ENCODE assay signal across 7 cellular contexts in genomic region chr21:5022254-5022653, GRCh38.
DNase-seq lines count a peak whose midpoint lies in the region; ATAC-seq and TF ChIP-seq lines count a peak whose summit lies in the region.
"Not testable (repeated sequence)": the region's sequence is repeated elsewhere in the genome, so short reads cannot be mapped to it uniquely, and the experiment has no call there.

No MANE protein-coding gene starts in this region.

- not testable (repeated sequence) for H3K36me3 Mint-ChIP-seq in activated T-cell treated with anti-CD3 and anti-CD28 coated beads, Interleukin-2, amount 50 U/mL, for 4 hours (ENCODE audit: insufficient read depth); natural killer cell treated with Interleukin-12 subunit alpha and Interleukin-12 subunit beta and Interleukin-15 and Interleukin-18, amount 100 ng/mL, for 72 hours

- not testable (repeated sequence) for H3K27ac Mint-ChIP-seq in natural killer cell treated with Interleukin-12 subunit alpha and Interleukin-12 subunit beta and Interleukin-15 and Interleukin-18, amount 100 ng/mL, for 72 hours

- not testable (repeated sequence) for H3K36me3 ChIP-seq in heart right ventricle

- not testable (repeated sequence) for H3K27me3 ChIP-seq in heart right ventricle

- not testable (repeated sequence) for H3K4me1 Mint-ChIP-seq in activated T-cell treated with anti-CD3 and anti-CD28 coated beads, Interleukin-2, amount 50 U/mL, for 4 hours (ENCODE audit: low read depth); natural killer cell treated with Interleukin-12 subunit alpha and Interleukin-12 subunit beta and Interleukin-15 and Interleukin-18, amount 100 ng/mL, for 72 hours (ENCODE audit: low read depth in 2 of 2)

- not testable (repeated sequence) for H3K4me3 ChIP-seq in heart right ventricle

- H3K9me3 Mint-ChIP-seq in activated T-cell treated with anti-CD3 and anti-CD28 coated beads, Interleukin-2, amount 50 U/mL, for 4 hours; natural killer cell treated with Interleukin-12 subunit alpha and Interleukin-12 subunit beta and Interleukin-15 and Interleukin-18, amount 100 ng/mL, for 72 hours: not testable (repeated sequence)

- not testable (repeated sequence) for H3K27me3 Mint-ChIP-seq in activated T-cell treated with anti-CD3 and anti-CD28 coated beads, Interleukin-2, amount 50 U/mL, for 4 hours (ENCODE audit: low read depth); natural killer cell treated with Interleukin-12 subunit alpha and Interleukin-12 subunit beta and Interleukin-15 and Interleukin-18, amount 100 ng/mL, for 72 hours

- not testable (repeated sequence) for TF ChIP-seq CTCF in heart right ventricle (IDR thresholded peaks at IDR 0.05)

- not testable (repeated sequence) for H3K9me3 ChIP-seq in heart right ventricle

- not testable (repeated sequence) for H3K27ac ChIP-seq in heart right ventricle

- not testable (repeated sequence) for H3K4me3 Mint-ChIP-seq in activated T-cell treated with anti-CD3 and anti-CD28 coated beads, Interleukin-2, amount 50 U/mL, for 4 hours; natural killer cell treated with Interleukin-12 subunit alpha and Interleukin-12 subunit beta and Interleukin-15 and Interleukin-18, amount 100 ng/mL, for 72 hours

- WGBS in heart right ventricle, 2 donors: no CpG with 5 or more reads among the region's 52 CpGs

- not testable (repeated sequence) for H3K4me1 ChIP-seq in heart right ventricle

- DNase-seq in activated T-cell treated with anti-CD3 and anti-CD28 coated beads, Interleukin-2, amount 50 U/mL, for 4 hours; heart right ventricle; natural killer cell treated with Interleukin-12 subunit alpha and Interleukin-12 subunit beta and Interleukin-15 and Interleukin-18, amount 100 ng/mL, for 72 hours (ENCODE audit: low spot score): not testable (repeated sequence)

- intact Hi-C loops in heart right ventricle (cut with DNase I): not testable (repeated sequence)

- ATAC-seq in GM19025 (IDR thresholded peaks at IDR 0.05; ENCODE audit: low read depth, unreplicated experiment): peak; percentile 35
- peak; percentile 38 for ATAC-seq in GM21717 (IDR thresholded peaks at IDR 0.05; ENCODE audit: unreplicated experiment)
- peak; percentile 48 for ATAC-seq in HG02885 (IDR thresholded peaks at IDR 0.05; ENCODE audit: poor library complexity, unreplicated experiment)
- ATAC-seq in HG03521 (IDR thresholded peaks at IDR 0.05; ENCODE audit: unreplicated experiment): peak; percentile 33
- peak; percentile 64 to 66 for ATAC-seq in activated T-cell treated with anti-CD3 and anti-CD28 coated beads, Interleukin-2, amount 50 U/mL, for 4 hours
- peak; percentile 81 to 92 (median 87) for ATAC-seq in heart right ventricle
- peak; percentile 80 to 92 for ATAC-seq in natural killer cell treated with Interleukin-12 subunit alpha and Interleukin-12 subunit beta and Interleukin-15 and Interleukin-18, amount 100 ng/mL, for 72 hours

Comparison
In these comparisons a context has a peak if more than half of its experiments do, and no peak if none do; other contexts are left out.
1. ATAC-seq: peak in every context shown above with its lines; median percentile 87 in heart right ventricle; 86 in natural killer cell treated with Interleukin-12 subunit alpha and Interleukin-12 subunit beta and Interleukin-15 and Interleukin-18, amount 100 ng/mL, for 72 hours; 65 in activated T-cell treated with anti-CD3 and anti-CD28 coated beads, Interleukin-2, amount 50 U/mL, for 4 hours; 48 in HG02885; 38 in GM21717; 35 in GM19025; 33 in HG03521.